ENCODE assay signal across 1 cellular context in genomic region chr3:3101660-3102458, GRCh38.
TF ChIP-seq lines count a peak whose summit lies in the region.

No MANE protein-coding gene starts in this region.

TF ChIP-seq in SK-N-SH, 30 proteins besides CTCF, POLR2A, EP300 and RAD21 (continued from another document):
- no peak for TF ChIP-seq REST (IDR thresholded peaks at IDR 0.05; ENCODE audit: low read depth, low read length)
- no peak for TF ChIP-seq JUND (IDR thresholded peaks at IDR 0.05)
- TF ChIP-seq TAF1 (IDR thresholded peaks at IDR 0.05; ENCODE audit: borderline replicate concordance, low read depth, low read length): no peak
- no peak for TF ChIP-seq IRF3 (IDR thresholded peaks at IDR 0.05; ENCODE audit: low read depth, low read length)
TF ChIP-seq in SK-N-SH: peak in this region for 0.
